Comparison of ENCODE assay signal across 11 cellular contexts in genomic region chr2:43170733-43171101, GRCh38. TPM values are rescaled to one million over a fixed set of nuclear protein-coding genes. Genes with fewer than 3 reads are reported as not detected.
A peak's percentile ranks its signal among the peaks of the same experiment; 100 is the strongest.
DNase-seq lines count a peak whose midpoint lies in the region; ATAC-seq and TF ChIP-seq lines count a peak whose summit lies in the region.
"Had no signal": no experiment of that assay in that cellular context is flagged by ENCODE, and none has a peak within 500 bp of the region (broad histone marks: within the 10 kb centered on the region; RNA-seq: fewer than 3 reads in every experiment).

No MANE protein-coding gene starts in this region.

- H3K27me3 ChIP-seq in lower lobe of right lung (ENCODE audit: low read depth) (no peaks in the 10 kb centered on the region), upper lobe of left lung (no peaks in the 10 kb centered on the region)
- H3K27me3 ChIP-seq: BE2C, pancreas had no signal

- H3K27ac ChIP-seq in lower lobe of right lung, result peak overlapping the region; percentile 68
- H3K27ac ChIP-seq in upper lobe of left lung, result peak overlapping the region in 3 of 4 donors; percentile 85 to 88 (median 86)

- ATAC-seq in Right ventricle myocardium superior (ENCODE audit: poor library complexity) (no peak), lower lobe of right lung (no peak), upper lobe of left lung (ENCODE audit: low FRiP score in 2 of 2) (no peak), GM21390 (IDR thresholded peaks at IDR 0.05; ENCODE audit: unreplicated experiment) (no peak)

- no peak for TF ChIP-seq POLR2A in upper lobe of left lung (IDR thresholded peaks at IDR 0.05)

- no peak for TF ChIP-seq EP300 in upper lobe of left lung (IDR thresholded peaks at IDR 0.05)

- H3K4me3 Mint-ChIP-seq in T-helper 2 cell treated with Interferon-gamma antibody and Interleukin-4, amounts not matched to agents 5 μg/mL and 100 μg/mL, for 36 hours, result no peak overlapping the region

- H3K36me3 ChIP-seq in lower lobe of right lung (no peaks in the 10 kb centered on the region), upper lobe of left lung (no peaks in the 10 kb centered on the region)
- H3K36me3 ChIP-seq: BE2C, pancreas had no signal

- TF ChIP-seq CTCF in lower lobe of right lung (IDR thresholded peaks at IDR 0.05), result no peak
- TF ChIP-seq CTCF in upper lobe of left lung (IDR thresholded peaks at IDR 0.05), result no peak

- peak overlapping the region; percentile 35 for H3K27ac Mint-ChIP-seq in T-helper 2 cell treated with Interferon-gamma antibody and Interleukin-4, amounts not matched to agents 5 μg/mL and 100 μg/mL, for 36 hours

- H3K4me1 ChIP-seq in lower lobe of right lung (peaks cover 78% of the 10 kb centered on the region), upper lobe of left lung (peaks cover 52 to 67% (median 62%) of the 10 kb centered on the region in 4 donors)

- peak; percentile 53 for DNase-seq in Right ventricle myocardium superior
- no peak for DNase-seq in cardiac septum (ENCODE audit: low spot score)
- DNase-seq in T-helper 2 cell treated with Interferon-gamma antibody and Interleukin-4, amounts not matched to agents 5 μg/mL and 100 μg/mL, for 36 hours (ENCODE audit: low spot score), result no peak
- DNase-seq in lower lobe of right lung, result no peak
- peak in 1 of 2 donors; percentile 47 for DNase-seq in upper lobe of left lung
- no peak for DNase-seq in AML-193 (lab: John Stamatoyannopoulos, UW)
- no peak for DNase-seq in DMS153 treated with DMSO at 0.1 percent for 48 hours (lab: John Stamatoyannopoulos, UW; ENCODE audit: unreplicated experiment)
- DNase-seq: BE2C, H7, pancreas had no signal

- WGBS in upper lobe of left lung, 2 donors, result 65 to 77% methylated on average over 4 to 16 of the region's 16 CpGs

- H3K4me1 Mint-ChIP-seq in T-helper 2 cell treated with Interferon-gamma antibody and Interleukin-4, amounts not matched to agents 5 μg/mL and 100 μg/mL, for 36 hours (ENCODE audit: low read depth), result peaks cover 65% of the 10 kb centered on the region

- H3K36me3 Mint-ChIP-seq in T-helper 2 cell treated with Interferon-gamma antibody and Interleukin-4, amounts not matched to agents 5 μg/mL and 100 μg/mL, for 36 hours (ENCODE audit: low read depth), result no peaks in the 10 kb centered on the region

- H3K9me3 Mint-ChIP-seq in T-helper 2 cell treated with Interferon-gamma antibody and Interleukin-4, amounts not matched to agents 5 μg/mL and 100 μg/mL, for 36 hours, result no peaks in the 10 kb centered on the region

- H3K27me3 Mint-ChIP-seq in T-helper 2 cell treated with Interferon-gamma antibody and Interleukin-4, amounts not matched to agents 5 μg/mL and 100 μg/mL, for 36 hours (ENCODE audit: low read depth), result no peaks in the 10 kb centered on the region

- H3K9me3 ChIP-seq in lower lobe of right lung (peaks cover 9% of the 10 kb centered on the region), upper lobe of left lung (peaks cover 0 to 13% (median 8%) of the 10 kb centered on the region in 4 donors)
- H3K9me3 ChIP-seq: pancreas had no signal

- intact Hi-C loops in Right ventricle myocardium superior (cut with DNase I), result no loop called here
- intact Hi-C loops in cardiac septum (cut with DNase I), result no loop called here
- intact Hi-C loops in lower lobe of right lung (cut with DNase I), result loop anchor here (10.0 kb wide), 1 partner anchor 54 kb away; the partner anchor contains the start of gene ZFP36L2

- H3K4me3 ChIP-seq in lower lobe of right lung, result no peak overlapping the region
- H3K4me3 ChIP-seq in upper lobe of left lung, result no peak overlapping the region
- H3K4me3 ChIP-seq: pancreas had no signal

RNA-seq across cellular contexts. Expression of gene ZFP36L2, which starts 55.7 kb away (rescaled TPM):
- total RNA-seq in Right ventricle myocardium superior (45.0 TPM), cardiac septum (41.4 TPM), lower lobe of right lung (136 TPM), upper lobe of left lung (100 to 1,000 TPM in 4 of 6 donors, 10 to 100 TPM in 2; 65.4 to 180 (median 127) TPM)
